In the genomic region with DNA sequence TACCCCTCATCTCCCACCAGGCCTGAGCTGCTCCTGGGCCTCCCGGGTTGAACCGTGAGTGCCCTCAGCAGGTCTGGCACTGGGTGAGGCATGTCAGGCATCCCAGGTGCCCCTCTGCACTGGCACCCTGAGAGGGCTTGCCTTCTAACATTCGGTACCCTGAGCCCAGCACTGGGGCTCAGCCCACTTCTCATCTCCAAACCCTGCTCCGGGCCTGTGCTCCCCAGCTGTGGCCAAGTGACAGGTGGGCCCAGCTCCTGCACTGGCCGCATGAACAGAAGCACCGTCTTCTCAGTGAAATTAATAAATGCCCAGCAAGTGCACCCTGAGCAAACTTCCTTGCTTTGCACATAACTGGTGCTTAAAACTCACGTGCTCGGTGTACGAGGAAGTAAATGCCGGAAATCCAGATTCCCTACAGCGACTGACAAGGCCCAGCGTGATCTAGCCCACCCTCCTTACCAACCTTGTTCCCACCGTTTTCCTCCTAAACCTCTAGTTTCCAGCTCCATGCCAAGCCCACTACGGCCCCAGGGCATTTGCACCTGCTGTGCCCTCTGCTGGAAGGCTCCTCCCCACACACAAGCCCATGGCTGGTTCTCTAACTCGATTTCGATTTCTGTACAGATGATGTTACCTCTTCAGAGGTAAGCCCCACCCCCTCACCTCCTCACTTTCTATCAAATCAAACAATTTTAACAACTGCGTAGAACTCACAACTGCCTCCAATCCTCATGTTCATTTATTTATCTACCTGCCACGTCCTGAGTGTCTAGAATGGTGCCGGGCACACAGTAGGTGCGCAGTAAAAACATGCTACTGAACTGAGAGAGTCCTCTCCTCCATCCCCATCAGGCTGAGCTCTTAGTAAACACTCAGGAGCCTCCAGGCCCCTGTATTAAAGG, we compare ENCODE assay signal across 13 cellular contexts.
DNase-seq lines count a peak whose midpoint lies in the region; ATAC-seq and TF ChIP-seq lines count a peak whose summit lies in the region.
"Had no signal": no experiment of that assay in that cellular context is flagged by ENCODE, and none has a peak within 500 bp of the region (broad histone marks: within the 10 kb centered on the region; RNA-seq: fewer than 3 reads in every experiment).

No MANE protein-coding gene starts in this region.

- ATAC-seq in gastroesophageal sphincter (no peak), GM18519 (IDR thresholded peaks at IDR 0.05; ENCODE audit: low FRiP score, unreplicated experiment) (no peak)
- ATAC-seq: activated T-cell treated with anti-CD3 and anti-CD28 coated beads, Interleukin-2, amount 50 U/mL, for 4 hours; naive thymus-derived CD8-positive, alpha-beta T cell had no signal

- H3K4me3 ChIP-seq in BLaER1 treated with 17β-estradiol and CSF1 and Interleukin-3, amounts not matched to agents 10 nM and 100 nM = no peak overlapping the region
- H3K4me3 ChIP-seq in gastroesophageal sphincter = no peak overlapping the region
- no peak overlapping the region for H3K4me3 ChIP-seq in prostate gland

- WGBS in gastroesophageal sphincter (ENCODE audit: low coverage in 1 of 2), 2 donors = 90 to 96% methylated on average over 7 to 16 of the region's 20 CpGs
- WGBS in prostate gland = 72% methylated on average over 20 of the region's 20 CpGs

- peak overlapping the region in 10 of 11 experiments; percentile 39 to 77 (median 64); a peak in 19 of 22 replicates for H3K27ac ChIP-seq in BLaER1 treated with 17β-estradiol and CSF1 and Interleukin-3, amounts not matched to agents 10 nM and 100 nM
- H3K27ac ChIP-seq in RWPE1 (peak overlapping the region; percentile 96), gastroesophageal sphincter (peak overlapping the region; percentile 3 to 92 (median 84)), prostate gland (peak overlapping the region; percentile 76)

- peaks cover 91 to 100% (median 97%) of the 10 kb centered on the region in 10 experiments for H3K4me1 ChIP-seq in BLaER1 treated with 17β-estradiol and CSF1 and Interleukin-3, amounts not matched to agents 10 nM and 100 nM
- H3K4me1 ChIP-seq in gastroesophageal sphincter = peaks cover 0 to 92% (median 61%) of the 10 kb centered on the region in 3 donors
- peaks cover 22% of the 10 kb centered on the region for H3K4me1 ChIP-seq in prostate gland (replicated peaks)

- peak overlapping the region in 8 of 11 experiments; percentile 7 to 59 (median 44); a peak in 9 of 22 replicates for H3K9ac ChIP-seq in BLaER1 treated with 17β-estradiol and CSF1 and Interleukin-3, amounts not matched to agents 10 nM and 100 nM

- DNase-seq in RWPE1 (ENCODE audit: low spot score) (no peak), prostate gland (ENCODE audit: low spot score) (no peak), NCI-H2171 (lab: John Stamatoyannopoulos, UW) (no peak), NCI-H1694 treated with DMSO at 0.1 percent for 48 hours (lab: John Stamatoyannopoulos, UW) (no peak), erythroblast (lab: John Stamatoyannopoulos, UW) (no peak)
- DNase-seq: activated T-cell treated with anti-CD3 and anti-CD28 coated beads, Interleukin-2, amount 50 U/mL, for 4 hours; GF-D8; hippocampal formation; naive thymus-derived CD8-positive, alpha-beta T cell; NK-92 treated with Interleukin-12 subunit alpha and Interleukin-12 subunit beta, amount 100 ng/mL, for 24 hours had no signal

- POLR2A ChIA-PET in RWPE1 (lab: Yijun Ruan, JAX; ENCODE audit: low non-redundant PET) = interaction anchor here (0.6 kb wide), 1 partner anchor 171 kb away, joined by 3 read pairs; no protein-coding TSS in a partner anchor

- CTCF ChIA-PET in RWPE1 (lab: Yijun Ruan, JAX) = interaction anchor here (1.1 to 1.5 kb wide), 2 partner anchors 84 to 163 kb away, joined by 4 read pairs; no protein-coding TSS in a partner anchor

- no peak for TF ChIP-seq EP300 in gastroesophageal sphincter (IDR thresholded peaks at IDR 0.05)

- H3K27me3 ChIP-seq in BLaER1 treated with 17β-estradiol and CSF1 and Interleukin-3, amounts not matched to agents 10 nM and 100 nM = no peaks in the 10 kb centered on the region
- no peaks in the 10 kb centered on the region for H3K27me3 ChIP-seq in gastroesophageal sphincter
- H3K27me3 ChIP-seq in prostate gland (replicated peaks; ENCODE audit: insufficient read depth) = no peaks in the 10 kb centered on the region

- TF ChIP-seq CTCF in RWPE1 (conservative IDR thresholded peaks at IDR 0.05; ENCODE audit: low read depth) = no peak
- TF ChIP-seq CTCF in gastroesophageal sphincter (IDR thresholded peaks at IDR 0.05) = no peak
- no peak for TF ChIP-seq CTCF in prostate gland (IDR thresholded peaks at IDR 0.05)

- H3K4me2 ChIP-seq in BLaER1 treated with 17β-estradiol and CSF1 and Interleukin-3, amounts not matched to agents 10 nM and 100 nM = peak overlapping the region; percentile 71 to 95 (median 81)

- no peaks in the 10 kb centered on the region for H4K20me1 ChIP-seq in BLaER1 treated with 17β-estradiol and CSF1 and Interleukin-3, amounts not matched to agents 10 nM and 100 nM

- intact Hi-C loops in prostate gland (cut with DNase I) = no loop called here

- TF ChIP-seq POLR2A in gastroesophageal sphincter (IDR thresholded peaks at IDR 0.05) (no peak), prostate gland (IDR thresholded peaks at IDR 0.05) (no peak), erythroblast (IDR thresholded peaks at IDR 0.05; ENCODE audit: low read length) (no peak)

- H3K9me3 ChIP-seq in BLaER1 treated with 17β-estradiol and CSF1 and Interleukin-3, amounts not matched to agents 10 nM and 100 nM (replicated peaks in 1 of 11) = no peaks in the 10 kb centered on the region; a peak in 1 of 22 replicates
- H3K9me3 ChIP-seq in gastroesophageal sphincter (no peaks in the 10 kb centered on the region), prostate gland (no peaks in the 10 kb centered on the region)

- H3K36me3 ChIP-seq in BLaER1 treated with 17β-estradiol and CSF1 and Interleukin-3, amounts not matched to agents 10 nM and 100 nM = no peaks in the 10 kb centered on the region
- H3K36me3 ChIP-seq in gastroesophageal sphincter (no peaks in the 10 kb centered on the region), prostate gland (no peaks in the 10 kb centered on the region)
